8 cellular contexts compared by ENCODE assay signal in genomic region chr16:57591086-57591869, GRCh38. TPM values are rescaled to one million over a fixed set of nuclear protein-coding genes. Genes with fewer than 3 reads are reported as not detected.
DNase-seq lines count a peak whose midpoint lies in the region; ATAC-seq, FAIRE-seq and TF ChIP-seq lines count a peak whose summit lies in the region.

No MANE protein-coding gene starts in this region.

- H3K27me3 ChIP-seq in ovary (no peaks in the 10 kb centered on the region), aorta (ENCODE audit: control insufficient read depth in 1 of 2, insufficient read depth in 2 of 2, low read length in 1 of 2) (no peaks in the 10 kb centered on the region)

- intact Hi-C loops in ovary (cut with DNase I) (no loop called here), aorta (cut with DNase I) (loop anchor here in 1 of 2 donors (5.0 kb wide), 1 partner anchor 56 kb away; no protein-coding TSS in a partner anchor)

- ATAC-seq in GM21619 (IDR thresholded peaks at IDR 0.05; ENCODE audit: unreplicated experiment) (peak; percentile 79), aorta (ENCODE audit: low FRiP score) (peak; percentile 87)

- peak in 2 of 3 donors; percentile 51 to 53 for TF ChIP-seq CTCF in ovary (IDR thresholded peaks at IDR 0.05)

- H3K27ac ChIP-seq in ovary (no peak overlapping the region), aorta (ENCODE audit: low read depth in 1 of 2, low read length in 2 of 2) (no peak overlapping the region)

- no peaks in the 10 kb centered on the region for H3K36me3 ChIP-seq in ovary
- no peaks in the 10 kb centered on the region for H3K36me3 ChIP-seq in aorta (ENCODE audit: control insufficient read depth in 1 of 2, insufficient read depth in 2 of 2, low read length in 1 of 2)

- H3K4me1 ChIP-seq in ovary (ENCODE audit: insufficient read depth) (no peaks in the 10 kb centered on the region), aorta (ENCODE audit: control insufficient read depth in 1 of 2, insufficient read depth in 2 of 2, low read length in 2 of 2) (no peaks in the 10 kb centered on the region)

- in situ Hi-C loops in KBM-7 (cut with MboI; ENCODE audit: low pct_unique_long_range_greater_than_20kb, low sequenced_read_pairs): loop anchor here (10.0 kb wide), 1 partner anchor 54 kb away; no protein-coding TSS in a partner anchor

- no peak for TF ChIP-seq EP300 in ovary (IDR thresholded peaks at IDR 0.05)

- H3K9me3 ChIP-seq in ovary (no peaks in the 10 kb centered on the region), aorta (ENCODE audit: control insufficient read depth, low read length) (peaks cover 2% of the 10 kb centered on the region)

- WGBS in ovary, 3 donors: 16 to 20% (median 19%) methylated on average over 9 of the region's 9 CpGs
- 16 to 18% methylated on average over 9 of the region's 9 CpGs for WGBS in aorta, 2 donors

- H3K4me3 ChIP-seq in ovary (no peak overlapping the region), aorta (ENCODE audit: low read length in 2 of 2) (no peak overlapping the region)

- DNase-seq in ELF-1 (ENCODE audit: low read depth, low spot score) (peak; percentile 93), KBM-7 (peak; percentile 91), RPMI8226 (peak; percentile 81), frontal cortex (ENCODE audit: low spot score in 2 of 2) (peak; percentile 50 to 72), ovary (peak in 4 of 5 donors; percentile 43 to 68 (median 48)), aorta (peak; percentile 74 to 87)
- DNase-seq in activated naive CD4-positive, alpha-beta T cell (lab: John Stamatoyannopoulos, UW): peak in 3 of 4 experiments; percentile 14 to 37 (median 25)

- no peak for FAIRE-seq in frontal cortex (lab: Jason Lieb, UNC)

- TF ChIP-seq POLR2A in ovary (IDR thresholded peaks at IDR 0.05): no peak

RNA-seq across cellular contexts. Expression of gene ADGRG1, which starts 37.2 kb away (rescaled TPM):
- total RNA-seq in frontal cortex (19.6 TPM), ovary (10 to 100 TPM in 4 of 7 donors, 1 to 10 TPM in 3; 6.2 to 54.0 (median 20.4) TPM), aorta (10 to 100 TPM; 33.0 to 68.4 TPM)
- polyA plus RNA-seq in ovary (1 to 10 TPM; 6.9 to 9.1 TPM), aorta (1 to 10 TPM; 1.2 to 2.1 TPM)

RNA-seq across cellular contexts. Expression of gene ADGRG5, which starts 48.8 kb away (rescaled TPM):
- total RNA-seq in frontal cortex (under 0.01 TPM), ovary (under 1 TPM; 0.12 to 0.43 (median 0.27) TPM), aorta (under 1 TPM; 0.26 to 0.69 TPM)
- polyA plus RNA-seq in ovary (under 1 TPM in 1 of 2 donors, not detected in 1; 0.15 TPM), aorta (under 1 TPM in 1 of 2 donors, not detected in 1; 0.63 TPM)

RNA-seq across cellular contexts. Expression of gene CCDC102A, which starts 54.9 kb away (rescaled TPM):
- total RNA-seq in frontal cortex: 0.82 TPM
- total RNA-seq in ovary: 10 to 100 TPM; 11.9 to 22.4 (median 15.6) TPM
- polyA plus RNA-seq in ovary: 10 to 100 TPM in 1 of 2 donors, 1 to 10 TPM in 1; 5.9 to 10.2 TPM
- total RNA-seq in aorta: 10 to 100 TPM; 15.3 to 21.9 TPM
- 10 to 100 TPM; 12.9 to 14.1 TPM for polyA plus RNA-seq in aorta

Comparison
In these comparisons a context has a peak if more than half of its experiments do, and no peak if none do; other contexts are left out.
1. DNase-seq: peak in every context shown above with its lines; median percentile 93 in ELF-1; 91 in KBM-7; 81 in RPMI8226; 80 in aorta; 61 in frontal cortex; 48 in ovary; 25 in activated naive CD4-positive, alpha-beta T cell.